ENCODE assay signal across 1 cellular context in genomic region chr10:6580279-6581029, GRCh38.
TF ChIP-seq lines count a peak whose summit lies in the region.

No MANE protein-coding gene starts in this region.

TF ChIP-seq in HepG2, 621 proteins besides CTCF, POLR2A, EP300 and RAD21 (continued from another document and continues in another):
- TF ChIP-seq UBTF (CRISPR knock-in tag; IDR thresholded peaks at IDR 0.05): peak; percentile 96
- TF ChIP-seq ZNF646 (CRISPR knock-in tag; IDR thresholded peaks at IDR 0.05): no peak
- no peak; the same call in 1 of the 2 replicates for TF ChIP-seq ZNF556 (CRISPR knock-in tag; IDR thresholded peaks at IDR 0.05; ENCODE audit: borderline replicate concordance)
- no peak for TF ChIP-seq HOXA7 (CRISPR knock-in tag; IDR thresholded peaks at IDR 0.05)
- no peak for TF ChIP-seq ZNF343 (CRISPR knock-in tag; IDR thresholded peaks at IDR 0.05)
- TF ChIP-seq ZNF331 (CRISPR knock-in tag; IDR thresholded peaks at IDR 0.05): peak; percentile 29; the same call in 1 of the 2 replicates
- TF ChIP-seq STAT5B (CRISPR knock-in tag; IDR thresholded peaks at IDR 0.05): no peak
- no peak for TF ChIP-seq RCOR2 (CRISPR knock-in tag; IDR thresholded peaks at IDR 0.05)
- TF ChIP-seq ZFP36L2 (CRISPR knock-in tag; IDR thresholded peaks at IDR 0.05): no peak
- TF ChIP-seq ZBTB14 (CRISPR knock-in tag; IDR thresholded peaks at IDR 0.05): peak; percentile 67; the same call in 1 of the 2 replicates
- 0 out of 2 replicates have a peak, but pooled peaks have one; percentile 29 for TF ChIP-seq ZNF773 (CRISPR knock-in tag; IDR thresholded peaks at IDR 0.05; ENCODE audit: borderline replicate concordance)
- peak; percentile 82 for TF ChIP-seq ZNF687 (CRISPR knock-in tag; IDR thresholded peaks at IDR 0.05)
- TF ChIP-seq PTBP1 (IDR thresholded peaks at IDR 0.05; ENCODE audit: low read depth, low read length, poor library complexity, severe bottlenecking): no peak
- no peak for TF ChIP-seq HNRNPK (IDR thresholded peaks at IDR 0.05; ENCODE audit: low read depth, low read length, poor library complexity, severe bottlenecking)
- peak; percentile 30; the same call in 1 of the 2 replicates for TF ChIP-seq ZSCAN20 (CRISPR knock-in tag; IDR thresholded peaks at IDR 0.05; ENCODE audit: borderline replicate concordance)
- no peak for TF ChIP-seq ZFP90 (CRISPR knock-in tag; IDR thresholded peaks at IDR 0.05; ENCODE audit: borderline replicate concordance)
- TF ChIP-seq ZNF605 (CRISPR knock-in tag; IDR thresholded peaks at IDR 0.05): no peak
- TF ChIP-seq CERS6 (CRISPR knock-in tag; IDR thresholded peaks at IDR 0.05): no peak
- TF ChIP-seq MLLT10 (CRISPR knock-in tag; IDR thresholded peaks at IDR 0.05): no peak
- TF ChIP-seq RARA (CRISPR knock-in tag; IDR thresholded peaks at IDR 0.05): no peak
- TF ChIP-seq PPARG (CRISPR knock-in tag; conservative IDR thresholded peaks at IDR 0.05): no peak
- no peak for TF ChIP-seq PBX2 (CRISPR knock-in tag; IDR thresholded peaks at IDR 0.05)
- no peak for TF ChIP-seq ATRX (CRISPR knock-in tag; IDR thresholded peaks at IDR 0.05; ENCODE audit: borderline replicate concordance)
- TF ChIP-seq ZNF766 (CRISPR knock-in tag; IDR thresholded peaks at IDR 0.05; ENCODE audit: borderline replicate concordance): no peak
- no peak for TF ChIP-seq SCMH1 (CRISPR knock-in tag; IDR thresholded peaks at IDR 0.05; ENCODE audit: borderline replicate concordance)
- peak; percentile 49; the same call in 1 of the 2 replicates for TF ChIP-seq SALL1 (CRISPR knock-in tag; IDR thresholded peaks at IDR 0.05)
- TF ChIP-seq ARID2 (CRISPR knock-in tag; IDR thresholded peaks at IDR 0.05; ENCODE audit: borderline replicate concordance): no peak
- no peak for TF ChIP-seq ZZZ3 (CRISPR knock-in tag; IDR thresholded peaks at IDR 0.05; ENCODE audit: borderline replicate concordance)
- no peak for TF ChIP-seq ZNF484 (CRISPR knock-in tag; IDR thresholded peaks at IDR 0.05; ENCODE audit: borderline replicate concordance, low read depth)
- TF ChIP-seq ZFP91 (CRISPR knock-in tag; IDR thresholded peaks at IDR 0.05; ENCODE audit: borderline replicate concordance): peak; percentile 58
- TF ChIP-seq ZNF446 (CRISPR knock-in tag; IDR thresholded peaks at IDR 0.05): no peak
- no peak for TF ChIP-seq SOX5 (CRISPR knock-in tag; IDR thresholded peaks at IDR 0.05; ENCODE audit: borderline replicate concordance)
- peak; percentile 73; the same call in 1 of the 2 replicates for TF ChIP-seq MYPOP (CRISPR knock-in tag; IDR thresholded peaks at IDR 0.05)
- no peak for TF ChIP-seq FUBP1 (CRISPR knock-in tag; IDR thresholded peaks at IDR 0.05; ENCODE audit: borderline replicate concordance)
- no peak for TF ChIP-seq XRCC5 (optimal IDR thresholded peaks at IDR 0.05; ENCODE audit: low read length)
- peak; percentile 63; the same call in 1 of the 2 replicates for TF ChIP-seq SPEN (CRISPR knock-in tag; IDR thresholded peaks at IDR 0.05; ENCODE audit: low read depth)
- no peak for TF ChIP-seq ATF1 (CRISPR knock-in tag; IDR thresholded peaks at IDR 0.05)
- TF ChIP-seq RBFOX2 (IDR thresholded peaks at IDR 0.05; ENCODE audit: low read depth, low read length): peak; percentile 83
- no peak for TF ChIP-seq ZKSCAN5 (CRISPR knock-in tag; IDR thresholded peaks at IDR 0.05)
